In genomic region chr15:89750560-89751542, GRCh38 we compare ENCODE assay signal across 8 cellular contexts. TPM values are rescaled to one million over a fixed set of nuclear protein-coding genes. Genes with fewer than 3 reads are reported as not detected.
A peak's percentile ranks its signal among the peaks of the same experiment; 100 is the strongest.
DNase-seq lines count a peak whose midpoint lies in the region; ATAC-seq and TF ChIP-seq lines count a peak whose summit lies in the region.

Gene MESP1 (minus strand): TSS chr15:89751249. CDS start chr15:89751231, 18 bp downstream.

- peak; percentile 95 for DNase-seq in GM19240 (ENCODE audit: insufficient read length, low spot score)
- DNase-seq in NCI-H510A treated with DMSO at 0.1 percent for 48 hours (lab: John Stamatoyannopoulos, UW), result peak; percentile 64
- DNase-seq in activated CD4-positive, alpha-beta T cell treated with anti-CD3 and anti-CD28 coated beads for 4 hours, result peak; percentile 82 to 87
- DNase-seq in coronary artery (ENCODE audit: low spot score), result peak; percentile 91
- DNase-seq in left lobe of liver (ENCODE audit: low spot score), result peak; percentile 93
- DNase-seq in stimulated activated CD4-positive, alpha-beta T cell treated with anti-CD3 and anti-CD28 coated beads, Interleukin-2, amount 100 ng/mL, for 24 hours, result peak; percentile 84 to 89

- H3K27me3 ChIP-seq in BLaER1, result peaks cover 27% of the 10 kb centered on the region

- ATAC-seq in HG03457 (IDR thresholded peaks at IDR 0.05; ENCODE audit: unreplicated experiment) (peak; percentile 92), left lobe of liver (peak; percentile 94)

- H3K9me3 ChIP-seq in BLaER1, result no peaks in the 10 kb centered on the region

- peak within 1 kb of the TSS; percentile 78 for H3K9ac ChIP-seq in BLaER1

- H3K27ac ChIP-seq in BLaER1 (peak within 1 kb of the TSS; percentile 71), coronary artery (peak within 1 kb of the TSS; percentile 34 to 68)

- TF ChIP-seq CTCF in coronary artery (IDR thresholded peaks at IDR 0.05), result peak; percentile 75

- peaks cover 40% of the 10 kb centered on the region for H3K4me1 ChIP-seq in BLaER1

- H4K20me1 ChIP-seq in BLaER1, result peaks cover 22% of the 10 kb centered on the region; the same call in 1 of the 2 replicates

- H3K36me3 ChIP-seq in BLaER1, result no peaks in the 10 kb centered on the region

- H3K4me3 ChIP-seq in BLaER1 (peak within 1 kb of the TSS; percentile 78), coronary artery (peak within 1 kb of the TSS; percentile 86)

- peak within 1 kb of the TSS; percentile 97 for H3K4me2 ChIP-seq in BLaER1

RNA-seq across cellular contexts. Expression of gene MESP1, which starts in this region (rescaled TPM):
- total RNA-seq in left lobe of liver, result 3.1 TPM

Comparison
In these comparisons a context has a peak if more than half of its experiments do, and no peak if none do; other contexts are left out.
1. Peak in every context shown above with its lines: DNase-seq, ATAC-seq, H3K4me3 ChIP-seq and H3K27ac ChIP-seq.